In genomic region chr1:30599721-30600120, GRCh38 we compare ENCODE assay signal across 17 cellular contexts.
"Had no signal": no experiment of that assay in that cellular context is flagged by ENCODE, and none has a peak within 500 bp of the region (broad histone marks: within the 10 kb centered on the region; RNA-seq: fewer than 3 reads in every experiment).

No MANE protein-coding gene starts in this region.

- H3K9me3 ChIP-seq: pancreas had no signal

- FAIRE-seq: colon, pancreas had no signal

- H3K27ac ChIP-seq: foreskin keratinocyte, neural progenitor cell, pancreas, skin epidermis had no signal

- H3K4me3 ChIP-seq: neural progenitor cell, pancreas, skin epidermis had no signal

- H3K27me3 ChIP-seq: foreskin keratinocyte, pancreas had no signal

- H3K4me1 ChIP-seq: neural progenitor cell, pancreas had no signal

- H3K9ac ChIP-seq: neural progenitor cell had no signal

- H3K36me3 ChIP-seq: neural progenitor cell, pancreas had no signal

- DNase-seq: activated CD4-positive, CD25-positive, alpha-beta regulatory T cell; activated CD8-positive, alpha-beta memory T cell treated with anti-CD3 and anti-CD28 coated beads, Interleukin-2, amount 50 U/mL, for 4 hours; activated CD8-positive, alpha-beta T cell treated with anti-CD3 and anti-CD28 coated beads, Interleukin-2, amount 10 ng/mL, durations not matched to agents 7 days and 5 days; activated gamma-delta T cell treated with Interleukin-2 at 50 U/mL for 16 hours; activated T-cell treated with anti-CD3 and anti-CD28 coated beads, Interleukin-2, amount 50 U/mL, for 48 hours; amniotic stem cell; caudate nucleus; foreskin keratinocyte; naive B cell; pancreas; stimulated activated CD4-positive, alpha-beta T cell treated with anti-CD3 and anti-CD28 coated beads, Interleukin-4, amount 100 ng/mL, for 4 hours; stimulated activated CD8-positive, alpha-beta memory T cell treated with anti-CD3 and anti-CD28 coated beads, Interleukin-4, amount 100 ng/mL, for 48 hours; stimulated activated naive CD4-positive, alpha-beta T cell treated with Interleukin-2 at 50 U/mL for 16 hours; trophoblast cell had no signal

- H3K4me2 ChIP-seq: neural progenitor cell had no signal

- H2AFZ ChIP-seq: neural progenitor cell had no signal

- ATAC-seq: activated CD8-positive, alpha-beta T cell treated with anti-CD3 and anti-CD28 coated beads, Interleukin-2, amount 10 ng/mL, durations not matched to agents 7 days and 5 days; foreskin keratinocyte; pancreas had no signal
